Comparison of ENCODE assay signal across 13 cellular contexts in genomic region chr2:24885221-24886113, GRCh38. TPM values are rescaled to one million over a fixed set of nuclear protein-coding genes. Genes with fewer than 3 reads are reported as not detected.
DNase-seq lines count a peak whose midpoint lies in the region; ATAC-seq and TF ChIP-seq lines count a peak whose summit lies in the region.
"Had no signal": no experiment of that assay in that cellular context is flagged by ENCODE, and none has a peak within 500 bp of the region (broad histone marks: within the 10 kb centered on the region; RNA-seq: fewer than 3 reads in every experiment).

No MANE protein-coding gene starts in this region.

- DNase-seq in COLO668 (lab: John Stamatoyannopoulos, UW; ENCODE audit: unreplicated experiment) (peak; percentile 75), GM23338 (ENCODE audit: low spot score) (no peak), NOMO-1 treated with dmso at 0.1 percent for 144 hours (lab: John Stamatoyannopoulos, UW; ENCODE audit: unreplicated experiment) (peak; percentile 1), memory B cell (ENCODE audit: low spot score in 2 of 2) (peak in 1 of 2 donors; percentile 32), NCI-H187 (lab: John Stamatoyannopoulos, UW) (no peak), DMS153 (lab: John Stamatoyannopoulos, UW) (no peak)
- DNase-seq in stimulated activated CD4-positive, alpha-beta T cell treated with anti-CD3 and anti-CD28 coated beads, Interleukin-2, amount 100 ng/mL, for 24 hours: no peak
- DNase-seq: activated CD4-positive, alpha-beta T cell treated with anti-CD3 and anti-CD28 coated beads for 1 hour; CD8-positive, alpha-beta memory T cell; esophagus squamous epithelium; NCI-H1417 treated with DMSO at 0.1 percent for 48 hours had no signal

- H3K9me3 Mint-ChIP-seq in GM23338: no peaks in the 10 kb centered on the region
- H3K9me3 Mint-ChIP-seq in memory B cell: no peaks in the 10 kb centered on the region
- H3K9me3 Mint-ChIP-seq: CD8-positive, alpha-beta memory T cell had no signal

- peaks cover 18% of the 10 kb centered on the region for H3K4me1 Mint-ChIP-seq in GM23338
- peaks cover 45% of the 10 kb centered on the region for H3K4me1 Mint-ChIP-seq in memory B cell

- H4K20me1 ChIP-seq in GM23338 (replicated peaks; ENCODE audit: insufficient read depth): no peaks in the 10 kb centered on the region; the same call in 1 of the 2 replicates

- no peaks in the 10 kb centered on the region for H3K27me3 ChIP-seq in GM23338 (ENCODE audit: insufficient read depth)
- H3K27me3 ChIP-seq: esophagus squamous epithelium had no signal

- H3K36me3 Mint-ChIP-seq in GM23338 (ENCODE audit: low read depth): no peaks in the 10 kb centered on the region; the same call in 2 of the 3 replicates
- peaks cover 2% of the 10 kb centered on the region for H3K36me3 Mint-ChIP-seq in memory B cell

- H3K36me3 ChIP-seq in GM23338 (ENCODE audit: insufficient read depth): no peaks in the 10 kb centered on the region

- no peak overlapping the region for H3K4me3 Mint-ChIP-seq in GM23338
- H3K4me3 Mint-ChIP-seq in memory B cell: peak overlapping the region; percentile 92
- H3K4me3 Mint-ChIP-seq: CD8-positive, alpha-beta memory T cell had no signal

- H3K27ac ChIP-seq in GM23338 (ENCODE audit: low read depth): no peak overlapping the region

- no peaks in the 10 kb centered on the region for H3K4me1 ChIP-seq in GM23338 (ENCODE audit: insufficient read depth)

- H3K4me2 ChIP-seq in GM23338: no peak overlapping the region

- TF ChIP-seq CTCF in GM23338 (conservative IDR thresholded peaks at IDR 0.05; ENCODE audit: low read depth in 2 of 2): no peak; a peak in 1 of 4 replicates

- no peak overlapping the region for H3K4me3 ChIP-seq in GM23338
- H3K4me3 ChIP-seq: esophagus squamous epithelium had no signal

- no peaks in the 10 kb centered on the region for H3K79me2 ChIP-seq in GM23338 (replicated peaks; ENCODE audit: insufficient read depth)

- no peak overlapping the region for H2AFZ ChIP-seq in GM23338

- H3F3A ChIP-seq in GM23338 (replicated peaks; ENCODE audit: low read depth): no peaks in the 10 kb centered on the region

- no peaks in the 10 kb centered on the region; the same call in 1 of the 2 replicates for H3K9me2 ChIP-seq in GM23338 (ENCODE audit: insufficient read depth)

- ATAC-seq in GM23338 (peak; percentile 40), memory B cell (ENCODE audit: low read depth) (peak; percentile 54), GM21526 (IDR thresholded peaks at IDR 0.05; ENCODE audit: low FRiP score, unreplicated experiment) (no peak)
- ATAC-seq: sciatic nerve had no signal

- peak overlapping the region; percentile 62; the same call in 1 of the 2 replicates for H3K27ac Mint-ChIP-seq in GM23338
- peak overlapping the region; percentile 99 for H3K27ac Mint-ChIP-seq in memory B cell

- H3K27me3 Mint-ChIP-seq in GM23338 (ENCODE audit: insufficient read depth, low read depth, poor library complexity) (peaks cover 4% of the 10 kb centered on the region), memory B cell (no peaks in the 10 kb centered on the region)
- H3K27me3 Mint-ChIP-seq: CD8-positive, alpha-beta memory T cell had no signal

TF ChIP-seq in GM23338, 12 proteins besides CTCF, POLR2A, EP300 and RAD21:
- TF ChIP-seq CREB1 (CRISPR knock-in tag; IDR thresholded peaks at IDR 0.05; ENCODE audit: low read depth) (no peak), REST (IDR thresholded peaks at IDR 0.05; ENCODE audit: unreplicated experiment) (no peak)
- TF ChIP-seq, protein P1, sequence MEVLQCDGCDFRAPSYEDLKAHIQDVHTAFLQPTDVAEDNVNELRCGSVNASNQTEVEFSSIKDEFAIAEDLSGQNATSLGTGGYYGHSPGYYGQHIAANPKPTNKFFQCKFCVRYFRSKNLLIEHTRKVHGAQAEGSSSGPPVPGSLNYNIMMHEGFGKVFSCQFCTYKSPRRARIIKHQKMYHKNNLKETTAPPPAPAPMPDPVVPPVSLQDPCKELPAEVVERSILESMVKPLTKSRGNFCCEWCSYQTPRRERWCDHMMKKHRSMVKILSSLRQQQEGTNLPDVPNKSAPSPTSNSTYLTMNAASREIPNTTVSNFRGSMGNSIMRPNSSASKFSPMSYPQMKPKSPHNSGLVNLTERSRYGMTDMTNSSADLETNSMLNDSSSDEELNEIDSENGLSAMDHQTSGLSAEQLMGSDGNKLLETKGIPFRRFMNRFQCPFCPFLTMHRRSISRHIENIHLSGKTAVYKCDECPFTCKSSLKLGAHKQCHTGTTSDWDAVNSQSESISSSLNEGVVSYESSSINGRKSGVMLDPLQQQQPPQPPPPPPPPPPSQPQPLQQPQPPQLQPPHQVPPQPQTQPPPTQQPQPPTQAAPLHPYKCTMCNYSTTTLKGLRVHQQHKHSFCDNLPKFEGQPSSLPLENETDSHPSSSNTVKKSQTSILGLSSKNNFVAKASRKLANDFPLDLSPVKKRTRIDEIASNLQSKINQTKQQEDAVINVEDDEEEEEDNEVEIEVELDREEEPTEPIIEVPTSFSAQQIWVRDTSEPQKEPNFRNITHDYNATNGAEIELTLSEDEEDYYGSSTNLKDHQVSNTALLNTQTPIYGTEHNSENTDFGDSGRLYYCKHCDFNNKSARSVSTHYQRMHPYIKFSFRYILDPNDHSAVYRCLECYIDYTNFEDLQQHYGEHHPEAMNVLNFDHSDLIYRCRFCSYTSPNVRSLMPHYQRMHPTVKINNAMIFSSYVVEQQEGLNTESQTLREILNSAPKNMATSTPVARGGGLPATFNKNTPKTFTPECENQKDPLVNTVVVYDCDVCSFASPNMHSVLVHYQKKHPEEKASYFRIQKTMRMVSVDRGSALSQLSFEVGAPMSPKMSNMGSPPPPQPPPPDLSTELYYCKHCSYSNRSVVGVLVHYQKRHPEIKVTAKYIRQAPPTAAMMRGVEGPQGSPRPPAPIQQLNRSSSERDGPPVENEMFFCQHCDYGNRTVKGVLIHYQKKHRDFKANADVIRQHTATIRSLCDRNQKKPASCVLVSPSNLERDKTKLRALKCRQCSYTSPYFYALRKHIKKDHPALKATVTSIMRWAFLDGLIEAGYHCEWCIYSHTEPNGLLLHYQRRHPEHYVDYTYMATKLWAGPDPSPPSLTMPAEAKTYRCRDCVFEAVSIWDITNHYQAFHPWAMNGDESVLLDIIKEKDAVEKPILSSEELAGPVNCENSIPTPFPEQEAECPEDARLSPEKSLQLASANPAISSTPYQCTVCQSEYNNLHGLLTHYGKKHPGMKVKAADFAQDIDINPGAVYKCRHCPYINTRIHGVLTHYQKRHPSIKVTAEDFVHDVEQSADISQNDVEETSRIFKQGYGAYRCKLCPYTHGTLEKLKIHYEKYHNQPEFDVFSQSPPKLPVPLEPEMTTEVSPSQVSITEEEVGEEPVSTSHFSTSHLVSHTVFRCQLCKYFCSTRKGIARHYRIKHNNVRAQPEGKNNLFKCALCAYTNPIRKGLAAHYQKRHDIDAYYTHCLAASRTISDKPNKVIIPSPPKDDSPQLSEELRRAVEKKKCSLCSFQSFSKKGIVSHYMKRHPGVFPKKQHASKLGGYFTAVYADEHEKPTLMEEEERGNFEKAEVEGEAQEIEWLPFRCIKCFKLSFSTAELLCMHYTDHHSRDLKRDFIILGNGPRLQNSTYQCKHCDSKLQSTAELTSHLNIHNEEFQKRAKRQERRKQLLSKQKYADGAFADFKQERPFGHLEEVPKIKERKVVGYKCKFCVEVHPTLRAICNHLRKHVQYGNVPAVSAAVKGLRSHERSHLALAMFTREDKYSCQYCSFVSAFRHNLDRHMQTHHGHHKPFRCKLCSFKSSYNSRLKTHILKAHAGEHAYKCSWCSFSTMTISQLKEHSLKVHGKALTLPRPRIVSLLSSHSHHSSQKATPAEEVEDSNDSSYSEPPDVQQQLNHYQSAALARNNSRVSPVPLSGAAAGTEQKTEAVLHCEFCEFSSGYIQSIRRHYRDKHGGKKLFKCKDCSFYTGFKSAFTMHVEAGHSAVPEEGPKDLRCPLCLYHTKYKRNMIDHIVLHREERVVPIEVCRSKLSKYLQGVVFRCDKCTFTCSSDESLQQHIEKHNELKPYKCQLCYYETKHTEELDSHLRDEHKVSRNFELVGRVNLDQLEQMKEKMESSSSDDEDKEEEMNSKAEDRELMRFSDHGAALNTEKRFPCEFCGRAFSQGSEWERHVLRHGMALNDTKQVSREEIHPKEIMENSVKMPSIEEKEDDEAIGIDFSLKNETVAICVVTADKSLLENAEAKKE (CRISPR knock-in tag; IDR thresholded peaks at IDR 0.05): no peak

RNA-seq across cellular contexts. Expression of gene ADCY3, which starts 34.6 kb away (rescaled TPM):
- 30.1 and 32.4 TPM in 2 replicates for total RNA-seq in GM23338 (2014; rRNA removed; shearing (Covaris generic))
- polyA plus RNA-seq in GM23338 (2016; fragmentation: Nextera tagmentation; extraction: Ambion mirVana): 9.5 and 9.7 TPM in 2 replicates

Comparison
In these comparisons a context has a peak if more than half of its experiments do, and no peak if none do; other contexts are left out.
1. DNase-seq: peak in COLO668 (single experiment) and NOMO-1 treated with dmso at 0.1 percent for 144 hours (single experiment); none in GM23338 (single experiment), NCI-H187 (0 of 2), DMS153 (single experiment) and stimulated activated CD4-positive, alpha-beta T cell treated with anti-CD3 and anti-CD28 coated beads, Interleukin-2, amount 100 ng/mL, for 24 hours (0 of 2).